Comparison of ENCODE assay signal across 30 cellular contexts in genomic region chr1:156933136-156933535, GRCh38. TPM values are rescaled to one million over a fixed set of nuclear protein-coding genes. Genes with fewer than 3 reads are reported as not detected.
"Had no signal": no experiment of that assay in that cellular context is flagged by ENCODE, and none has a peak within 500 bp of the region (broad histone marks: within the 10 kb centered on the region; RNA-seq: fewer than 3 reads in every experiment).

No MANE protein-coding gene starts in this region.

- H3K27me3 ChIP-seq: thyroid gland, upper lobe of left lung, vagina had no signal

- H3K4me3 ChIP-seq: ascending aorta, heart right ventricle, smooth muscle cell, stomach, thyroid gland, upper lobe of left lung, vagina had no signal

- DNase-seq: activated CD4-positive, alpha-beta memory T cell treated with anti-CD3 and anti-CD28 coated beads, Interleukin-2, amount 10 ng/mL, durations not matched to agents 7 days and 5 days; activated CD4-positive, alpha-beta T cell treated with anti-CD3 and anti-CD28 coated beads, Interleukin-2, amount 10 ng/mL, durations not matched to agents 24 days and 14 days; activated CD4-positive, CD25-positive, alpha-beta regulatory T cell treated with anti-CD3 and anti-CD28 coated beads, Interleukin-2, amount 50 U/mL, for 72 hours; activated CD8-positive, alpha-beta memory T cell treated with anti-CD3 and anti-CD28 coated beads, Interleukin-2, amount 50 U/mL, for 48 hours; activated gamma-delta T cell; activated naive CD4-positive, alpha-beta T cell treated with anti-CD3 and anti-CD28 coated beads, Interleukin-2, amount 10 ng/mL, durations not matched to agents 7 days and 5 days; activated naive CD8-positive, alpha-beta T cell treated with anti-CD3 and anti-CD28 coated beads, Interleukin-2, amount 10 ng/mL, durations not matched to agents 7 days and 5 days; activated T-cell treated with anti-CD3 and anti-CD28 coated beads, Interleukin-2, amount 50 U/mL, for 24 hours; foreskin fibroblast; heart right ventricle; naive thymus-derived CD8-positive, alpha-beta T cell; stimulated activated CD4-positive, alpha-beta T cell treated with anti-CD3 and anti-CD28 coated beads, Interleukin-1b, Interleukin-23, amount 100 ng/mL, for 48 hours; stimulated activated CD4-positive, alpha-beta T cell treated with anti-CD3 and anti-CD28 coated beads, Interleukin-4, amount 100 ng/mL, for 4 hours; stimulated activated CD8-positive, alpha-beta memory T cell treated with anti-CD3 and anti-CD28 coated beads, Interleukin-4, amount 100 ng/mL, for 48 hours; stomach; T-helper 9 cell; thyroid gland; upper lobe of left lung had no signal

- H3K27ac ChIP-seq: ascending aorta, heart right ventricle, stomach, thyroid gland, upper lobe of left lung, vagina, VCaP had no signal

- H3K9me3 ChIP-seq: ascending aorta, heart right ventricle, stomach, thyroid gland, upper lobe of left lung, vagina had no signal

- H3K4me3 Mint-ChIP-seq: activated CD4-positive, alpha-beta memory T cell treated with anti-CD3 and anti-CD28 coated beads, Interleukin-2, amount 10 ng/mL, durations not matched to agents 7 days and 5 days; activated CD4-positive, alpha-beta T cell treated with anti-CD3 and anti-CD28 coated beads, Interleukin-2, amount 10 ng/mL, durations not matched to agents 24 days and 14 days; activated naive CD4-positive, alpha-beta T cell treated with anti-CD3 and anti-CD28 coated beads, Interleukin-2, amount 10 ng/mL, durations not matched to agents 7 days and 5 days; activated naive CD8-positive, alpha-beta T cell treated with anti-CD3 and anti-CD28 coated beads, Interleukin-2, amount 10 ng/mL, durations not matched to agents 7 days and 5 days; activated T-cell treated with anti-CD3 and anti-CD28 coated beads, Interleukin-2, amount 50 U/mL, for 24 hours; brain; memory B cell; stimulated activated memory B cell treated with anti-CD40 and anti-IgM and Interleukin-4, amounts not matched to agents 10 μg/mL and 1 μg/mL and 100 μg/mL, for 72 hours; T-helper 1 cell treated with Interleukin-12 subunit alpha and Interleukin-12 subunit beta and Interleukin-4 antibody, amounts not matched to agents 30 μg/mL and 1 μg/mL, for 36 hours had no signal

- ATAC-seq: heart right ventricle; naive thymus-derived CD8-positive, alpha-beta T cell; stimulated activated memory B cell treated with anti-CD40 and anti-IgM and Interleukin-4, amounts not matched to agents 10 μg/mL and 1 μg/mL and 100 μg/mL, for 72 hours had no signal

- H3K4me2 ChIP-seq: smooth muscle cell had no signal

- H3K27ac Mint-ChIP-seq: activated CD4-positive, alpha-beta memory T cell treated with anti-CD3 and anti-CD28 coated beads, Interleukin-2, amount 10 ng/mL, durations not matched to agents 7 days and 5 days; activated CD4-positive, alpha-beta T cell treated with anti-CD3 and anti-CD28 coated beads, Interleukin-2, amount 10 ng/mL, durations not matched to agents 24 days and 14 days; activated naive CD8-positive, alpha-beta T cell treated with anti-CD3 and anti-CD28 coated beads, Interleukin-2, amount 10 ng/mL, durations not matched to agents 7 days and 5 days; activated T-cell treated with anti-CD3 and anti-CD28 coated beads, Interleukin-2, amount 50 U/mL, for 24 hours; memory B cell; stimulated activated memory B cell treated with anti-CD40 and anti-IgM and Interleukin-4, amounts not matched to agents 10 μg/mL and 1 μg/mL and 100 μg/mL, for 72 hours; T-helper 1 cell treated with Interleukin-12 subunit alpha and Interleukin-12 subunit beta and Interleukin-4 antibody, amounts not matched to agents 30 μg/mL and 1 μg/mL, for 36 hours had no signal

- H3K9me3 Mint-ChIP-seq: activated CD4-positive, alpha-beta memory T cell treated with anti-CD3 and anti-CD28 coated beads, Interleukin-2, amount 10 ng/mL, durations not matched to agents 7 days and 5 days; activated CD4-positive, alpha-beta T cell treated with anti-CD3 and anti-CD28 coated beads, Interleukin-2, amount 10 ng/mL, durations not matched to agents 24 days and 14 days; activated naive CD4-positive, alpha-beta T cell treated with anti-CD3 and anti-CD28 coated beads, Interleukin-2, amount 10 ng/mL, durations not matched to agents 7 days and 5 days; activated naive CD8-positive, alpha-beta T cell treated with anti-CD3 and anti-CD28 coated beads, Interleukin-2, amount 10 ng/mL, durations not matched to agents 7 days and 5 days; activated T-cell treated with anti-CD3 and anti-CD28 coated beads, Interleukin-2, amount 50 U/mL, for 24 hours; memory B cell; naive thymus-derived CD8-positive, alpha-beta T cell; stimulated activated memory B cell treated with anti-CD40 and anti-IgM and Interleukin-4, amounts not matched to agents 10 μg/mL and 1 μg/mL and 100 μg/mL, for 72 hours; T-helper 1 cell treated with Interleukin-12 subunit alpha and Interleukin-12 subunit beta and Interleukin-4 antibody, amounts not matched to agents 30 μg/mL and 1 μg/mL, for 36 hours had no signal

- H3K36me3 Mint-ChIP-seq: memory B cell; stimulated activated memory B cell treated with anti-CD40 and anti-IgM and Interleukin-4, amounts not matched to agents 10 μg/mL and 1 μg/mL and 100 μg/mL, for 72 hours had no signal

- H3K4me1 ChIP-seq: ascending aorta, vagina had no signal

RNA-seq across cellular contexts. Expression of gene LRRC71, which starts 12.7 kb away (rescaled TPM):
- total RNA-seq: activated CD4-positive, alpha-beta memory T cell treated with anti-CD3 and anti-CD28 coated beads, Interleukin-2, amount 10 ng/mL, durations not matched to agents 7 days and 5 days; activated CD4-positive, alpha-beta T cell treated with anti-CD3 and anti-CD28 coated beads, Interleukin-2, amount 10 ng/mL, durations not matched to agents 24 days and 14 days; activated naive CD8-positive, alpha-beta T cell treated with anti-CD3 and anti-CD28 coated beads, Interleukin-2, amount 10 ng/mL, durations not matched to agents 7 days and 5 days; ascending aorta; cardiac septum; kidney epithelial cell; lower leg skin; naive thymus-derived CD8-positive, alpha-beta T cell; renal cortical epithelial cell; smooth muscle cell; thyroid gland; vagina had no signal
- polyA plus RNA-seq: naive thymus-derived CD8-positive, alpha-beta T cell; smooth muscle cell had no signal

RNA-seq across cellular contexts. Expression of gene PEAR1, which starts 39.6 kb away (rescaled TPM):
- polyA plus RNA-seq: naive thymus-derived CD8-positive, alpha-beta T cell had no signal
